ENCODE assay signal across 1 cellular context in genomic region chr13:67119481-67119883, GRCh38.
TF ChIP-seq lines count a peak whose summit lies in the region.

No MANE protein-coding gene starts in this region.

TF ChIP-seq in K562, 482 proteins besides CTCF, POLR2A, EP300 and RAD21 (continued from another document):
- no peak for TF ChIP-seq CEBPG (CRISPR knock-in tag; IDR thresholded peaks at IDR 0.05)
- TF ChIP-seq CEBPG (tag; conservative IDR thresholded peaks at IDR 0.05 in 1 of 2, IDR thresholded peaks at IDR 0.05 in 1 of 2): 0 out of 4 replicates have a peak, but pooled peaks of 1 of the 2 experiments have one; percentile 19
- TF ChIP-seq JUN (IDR thresholded peaks at IDR 0.05; ENCODE audit: borderline replicate concordance, low read depth, low read length): no peak
- TF ChIP-seq JUN (CRISPR knock-in tag; IDR thresholded peaks at IDR 0.05; ENCODE audit: borderline replicate concordance): no peak
